ENCODE assay signal across 8 cellular contexts in the genomic region with DNA sequence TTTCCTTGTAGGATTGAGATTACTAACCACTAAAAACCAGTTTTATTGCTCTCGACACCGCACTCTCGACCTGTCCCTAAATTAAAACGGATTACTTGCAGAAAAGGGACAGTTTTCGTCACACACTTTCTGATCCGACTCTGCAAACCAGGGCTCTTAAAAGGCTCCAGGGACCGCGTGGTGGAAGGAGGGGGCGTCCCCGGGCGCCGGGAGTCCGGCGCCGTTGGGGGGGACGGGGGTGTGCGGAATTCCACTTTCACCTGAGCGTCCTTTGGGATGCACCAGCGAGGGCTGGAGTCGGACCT. TPM values are rescaled to one million over a fixed set of nuclear protein-coding genes. Genes with fewer than 3 reads are reported as not detected.
DNase-seq lines count a peak whose midpoint lies in the region; ATAC-seq, FAIRE-seq and TF ChIP-seq lines count a peak whose summit lies in the region.

No MANE protein-coding gene starts in this region.

- peak overlapping the region; percentile 89 for H3K4me3 Mint-ChIP-seq in activated CD4-positive, alpha-beta T cell treated with anti-CD3 and anti-CD28 coated beads, Interleukin-2, amount 10 ng/mL, durations not matched to agents 24 days and 14 days

- FAIRE-seq in urothelium cell line (lab: Jason Lieb, UNC) = no peak

- peaks cover 18% of the 10 kb centered on the region for H3K4me1 Mint-ChIP-seq in activated CD4-positive, alpha-beta T cell treated with anti-CD3 and anti-CD28 coated beads, Interleukin-2, amount 10 ng/mL, durations not matched to agents 24 days and 14 days

- H3K27me3 Mint-ChIP-seq in activated CD4-positive, alpha-beta T cell treated with anti-CD3 and anti-CD28 coated beads, Interleukin-2, amount 10 ng/mL, durations not matched to agents 24 days and 14 days = peaks cover 42% of the 10 kb centered on the region

- no peaks in the 10 kb centered on the region for H3K36me3 ChIP-seq in PC-3 (ENCODE audit: low read depth, low read length)

- CTCF ChIA-PET in PC-3 (lab: Charles Lee) = no interaction called here

- TF ChIP-seq CTCF in PC-3 (conservative IDR thresholded peaks at IDR 0.05; ENCODE audit: low read depth, low read length) = no peak

- peak overlapping the region; percentile 92 for H3K4me2 ChIP-seq in PC-3 (ENCODE audit: low read length)

- H3K9me2 ChIP-seq in PC-3 (replicated peaks; ENCODE audit: low read length) = no peaks in the 10 kb centered on the region

- H3K4me3 ChIP-seq in PC-3 (ENCODE audit: low read length) = peak overlapping the region; percentile 80

- H3K36me3 Mint-ChIP-seq in activated CD4-positive, alpha-beta T cell treated with anti-CD3 and anti-CD28 coated beads, Interleukin-2, amount 10 ng/mL, durations not matched to agents 24 days and 14 days (ENCODE audit: low read depth) = no peaks in the 10 kb centered on the region

- H3K9me3 Mint-ChIP-seq in activated CD4-positive, alpha-beta T cell treated with anti-CD3 and anti-CD28 coated beads, Interleukin-2, amount 10 ng/mL, durations not matched to agents 24 days and 14 days = peaks cover 15% of the 10 kb centered on the region

- H3K27ac Mint-ChIP-seq in activated CD4-positive, alpha-beta T cell treated with anti-CD3 and anti-CD28 coated beads, Interleukin-2, amount 10 ng/mL, durations not matched to agents 24 days and 14 days = peak overlapping the region; percentile 100

- H3K27ac ChIP-seq in PC-3 (ENCODE audit: low read length) = no peak overlapping the region

- no peaks in the 10 kb centered on the region for H3F3A ChIP-seq in PC-3 (ENCODE audit: low read length, unreplicated experiment)

- peak overlapping the region; percentile 86 for H2AFZ ChIP-seq in PC-3 (ENCODE audit: low read length)

- no peaks in the 10 kb centered on the region for H4K20me1 ChIP-seq in PC-3 (ENCODE audit: low read length)

- TSS peak; percentile 49 for BruUV-seq in PC-3 (replicated peaks; lab: Mats Ljungman, UMichigan)

- DNase-seq in activated CD4-positive, alpha-beta T cell treated with anti-CD3 and anti-CD28 coated beads, Interleukin-2, amount 10 ng/mL, durations not matched to agents 24 days and 14 days = peak; percentile 72
- DNase-seq in activated CD4-positive, alpha-beta T cell treated with anti-CD3 and anti-CD28 coated beads, Interleukin-2, amount 50 U/mL, for 1 hour = no peak
- DNase-seq in PC-3 (peak; percentile 6), cerebellar cortex (ENCODE audit: low spot score) (peak; percentile 9), lung microvascular endothelial cell (ENCODE audit: low read depth in 2 of 2) (peak; percentile 12 to 19), urothelium cell line (ENCODE audit: low spot score) (peak; percentile 29)

- peak overlapping the region; percentile 45 for H3K9ac ChIP-seq in PC-3 (ENCODE audit: low read length)

- peaks cover 15% of the 10 kb centered on the region; the same call in 1 of the 2 replicates for H3K27me3 ChIP-seq in PC-3 (ENCODE audit: low read length)

- H3K4me1 ChIP-seq in PC-3 (ENCODE audit: insufficient read depth, low read length) = peaks cover 6% of the 10 kb centered on the region; the same call in 1 of the 2 replicates

- no peaks in the 10 kb centered on the region for H3K79me2 ChIP-seq in PC-3 (ENCODE audit: low read length)

- POLR2A ChIA-PET in PC-3 (lab: Charles Lee; ENCODE audit: unreplicated experiment) = no interaction called here

- ATAC-seq in PC-3 (peak; percentile 21), HG02981 (IDR thresholded peaks at IDR 0.05; ENCODE audit: unreplicated experiment) (no peak), HG03139 (IDR thresholded peaks at IDR 0.05; ENCODE audit: unreplicated experiment) (no peak)

- no peaks in the 10 kb centered on the region for H3K9me3 ChIP-seq in PC-3 (ENCODE audit: low read length)

- intact Hi-C loops in activated CD4-positive, alpha-beta T cell treated with anti-CD3 and anti-CD28 coated beads, Interleukin-2, amount 10 ng/mL, durations not matched to agents 24 days and 14 days (cut with micrococcal nuclease) = loop anchor here (5.0 kb wide), 2 partner anchors 180 to 575 kb away; no protein-coding TSS in a partner anchor
- intact Hi-C loops in PC-3 (cut with micrococcal nuclease) = no loop called here

RNA-seq across cellular contexts. Expression of a gene that starts 0.7 kb away (rescaled TPM):
- total RNA-seq in activated CD4-positive, alpha-beta T cell treated with anti-CD3 and anti-CD28 coated beads, Interleukin-2, amount 10 ng/mL, durations not matched to agents 24 days and 14 days = 0.47 and 0.58 TPM in 2 replicates
- total RNA-seq in PC-3 (2014; rRNA removed) = 0.11 and 0.12 TPM in 2 replicates
- under 0.01 TPM in 1 of 2 replicates, not detected in the other for total RNA-seq in lung microvascular endothelial cell

RNA-seq across cellular contexts. Expression of a gene that starts 44.2 kb away (rescaled TPM):
- total RNA-seq in activated CD4-positive, alpha-beta T cell treated with anti-CD3 and anti-CD28 coated beads, Interleukin-2, amount 10 ng/mL, durations not matched to agents 24 days and 14 days = not detected in 2 replicates
- not detected in 2 replicates for total RNA-seq in PC-3 (2014; rRNA removed)
- total RNA-seq in lung microvascular endothelial cell = not detected in 2 replicates

RNA-seq across cellular contexts. Expression of a gene that starts 49.2 kb away (rescaled TPM):
- total RNA-seq in activated CD4-positive, alpha-beta T cell treated with anti-CD3 and anti-CD28 coated beads, Interleukin-2, amount 10 ng/mL, durations not matched to agents 24 days and 14 days = not detected in 2 replicates
- total RNA-seq in PC-3 (2014; rRNA removed) (0.07 and 2.4 TPM in 2 replicates), lung microvascular endothelial cell (not detected in 2 replicates)
